8 cellular contexts compared by ENCODE assay signal in genomic region chr5:172764861-172765765, GRCh38. TPM values are rescaled to one million over a fixed set of nuclear protein-coding genes. Genes with fewer than 3 reads are reported as not detected.
DNase-seq lines count a peak whose midpoint lies in the region; ATAC-seq and TF ChIP-seq lines count a peak whose summit lies in the region.

No MANE protein-coding gene starts in this region.

- POLR2A ChIA-PET in naive thymus-derived CD8-positive, alpha-beta T cell (lab: Charles Lee): interaction anchor here (0.5 to 2.4 kb wide), 17 partner anchors 10 to 1378 kb away, joined by 3 to 10 read pairs (median 4); partner anchors contain the start of genes ERGIC1, NPM1 and RPL26L1

- H3K36me3 Mint-ChIP-seq in activated T-helper 17 cell treated with anti-CD3 and anti-CD28 coated beads, Interleukin-2, amount 50 U/mL, for 72 hours (ENCODE audit: low read depth): peaks cover 38% of the 10 kb centered on the region
- H3K36me3 Mint-ChIP-seq in naive thymus-derived CD8-positive, alpha-beta T cell: peaks cover 1 to 28% (median 19%) of the 10 kb centered on the region in 3 donors
- H3K36me3 Mint-ChIP-seq in stimulated activated naive B cell treated with anti-CD40 and anti-IgM and Interleukin-4, amounts not matched to agents 10 μg/mL and 1 μg/mL and 100 μg/mL, for 72 hours: peaks cover 15% of the 10 kb centered on the region in 2 donors

- H3K4me3 Mint-ChIP-seq in activated T-helper 17 cell treated with anti-CD3 and anti-CD28 coated beads, Interleukin-2, amount 50 U/mL, for 72 hours: peak overlapping the region; percentile 89
- H3K4me3 Mint-ChIP-seq in naive thymus-derived CD8-positive, alpha-beta T cell: peak overlapping the region; percentile 77 to 89 (median 84)
- H3K4me3 Mint-ChIP-seq in stimulated activated naive B cell treated with anti-CD40 and anti-IgM and Interleukin-4, amounts not matched to agents 10 μg/mL and 1 μg/mL and 100 μg/mL, for 72 hours: peak overlapping the region; percentile 90 to 92

- peak; percentile 93 for ATAC-seq in activated T-helper 17 cell treated with anti-CD3 and anti-CD28 coated beads, Interleukin-2, amount 50 U/mL, for 72 hours (replicated peaks)
- peak; percentile 68 to 69 for ATAC-seq in naive thymus-derived CD8-positive, alpha-beta T cell
- peak; percentile 91 to 96 for ATAC-seq in stimulated activated naive B cell treated with anti-CD40 and anti-IgM and Interleukin-4, amounts not matched to agents 10 μg/mL and 1 μg/mL and 100 μg/mL, for 72 hours (replicated peaks)

- TF ChIP-seq CTCF in fibroblast of mammary gland (conservative IDR thresholded peaks at IDR 0.05; ENCODE audit: control insufficient read depth, insufficient read depth, low read depth, low read length): no peak

- DNase-seq in EH (ENCODE audit: low read depth) (peak; percentile 100), GOT3 (lab: John Stamatoyannopoulos, UW) (peak; percentile 92), LHCN-M2 (ENCODE audit: low read depth) (peak; percentile 99), RPMI7951 (ENCODE audit: low read depth) (peak; percentile 99), fibroblast of mammary gland (ENCODE audit: low read depth) (peak; percentile 99)
- DNase-seq in naive thymus-derived CD8-positive, alpha-beta T cell: peak; percentile 88 to 100 (median 98)
- DNase-seq in stimulated activated naive B cell treated with anti-CD40 and anti-IgM and Interleukin-4, amounts not matched to agents 10 μg/mL and 1 μg/mL and 100 μg/mL, for 72 hours: peak; percentile 89

- peaks cover 35% of the 10 kb centered on the region for H3K4me1 Mint-ChIP-seq in activated T-helper 17 cell treated with anti-CD3 and anti-CD28 coated beads, Interleukin-2, amount 50 U/mL, for 72 hours
- peaks cover 24 to 66% (median 53%) of the 10 kb centered on the region in 4 donors for H3K4me1 Mint-ChIP-seq in naive thymus-derived CD8-positive, alpha-beta T cell
- H3K4me1 Mint-ChIP-seq in stimulated activated naive B cell treated with anti-CD40 and anti-IgM and Interleukin-4, amounts not matched to agents 10 μg/mL and 1 μg/mL and 100 μg/mL, for 72 hours: peaks cover 30 to 48% of the 10 kb centered on the region in 2 donors

- H3K4me3 ChIP-seq in fibroblast of mammary gland (ENCODE audit: control insufficient read depth, low read depth, low read length): peak overlapping the region; percentile 16

- peaks cover 1% of the 10 kb centered on the region for H3K9me3 Mint-ChIP-seq in activated T-helper 17 cell treated with anti-CD3 and anti-CD28 coated beads, Interleukin-2, amount 50 U/mL, for 72 hours
- peaks cover 0 to 2% (median 0%) of the 10 kb centered on the region in 9 donors for H3K9me3 Mint-ChIP-seq in naive thymus-derived CD8-positive, alpha-beta T cell
- no peaks in the 10 kb centered on the region for H3K9me3 Mint-ChIP-seq in stimulated activated naive B cell treated with anti-CD40 and anti-IgM and Interleukin-4, amounts not matched to agents 10 μg/mL and 1 μg/mL and 100 μg/mL, for 72 hours

- H3K27me3 Mint-ChIP-seq in activated T-helper 17 cell treated with anti-CD3 and anti-CD28 coated beads, Interleukin-2, amount 50 U/mL, for 72 hours: no peaks in the 10 kb centered on the region
- no peaks in the 10 kb centered on the region for H3K27me3 Mint-ChIP-seq in naive thymus-derived CD8-positive, alpha-beta T cell
- no peaks in the 10 kb centered on the region for H3K27me3 Mint-ChIP-seq in stimulated activated naive B cell treated with anti-CD40 and anti-IgM and Interleukin-4, amounts not matched to agents 10 μg/mL and 1 μg/mL and 100 μg/mL, for 72 hours

- peak overlapping the region; percentile 99 for H3K27ac Mint-ChIP-seq in activated T-helper 17 cell treated with anti-CD3 and anti-CD28 coated beads, Interleukin-2, amount 50 U/mL, for 72 hours
- H3K27ac Mint-ChIP-seq in naive thymus-derived CD8-positive, alpha-beta T cell: peak overlapping the region; percentile 94 to 100 (median 99)
- peak overlapping the region; percentile 97 for H3K27ac Mint-ChIP-seq in stimulated activated naive B cell treated with anti-CD40 and anti-IgM and Interleukin-4, amounts not matched to agents 10 μg/mL and 1 μg/mL and 100 μg/mL, for 72 hours

RNA-seq across cellular contexts. Expression of gene DUSP1, which starts 5.9 kb away (rescaled TPM):
- total RNA-seq in LHCN-M2 (2014; rRNA removed): 87.6 and 101 TPM in 2 replicates
- 74.1 TPM for polyA plus RNA-seq in LHCN-M2 (2012)
- total RNA-seq in RPMI7951 (2014; rRNA removed; shearing (Covaris generic)): 9.7 TPM in 2 replicates
- total RNA-seq in activated T-helper 17 cell treated with anti-CD3 and anti-CD28 coated beads, Interleukin-2, amount 50 U/mL, for 72 hours: 10 to 100 TPM; 18.3 to 24.6 TPM
- 10 to 100 TPM; 23.5 to 24.1 TPM for total RNA-seq in naive thymus-derived CD8-positive, alpha-beta T cell
- 100 to 1,000 TPM; 102 to 660 (median 258) TPM for polyA plus RNA-seq in naive thymus-derived CD8-positive, alpha-beta T cell

Comparison
In these comparisons a context has a peak if more than half of its experiments do, and no peak if none do; other contexts are left out.
1. Peak in every context shown above with its lines: DNase-seq, ATAC-seq and H3K4me3 ChIP-seq.